24 cellular contexts compared by ENCODE assay signal in genomic region chr20:16601019-16601418, GRCh38. TPM values are rescaled to one million over a fixed set of nuclear protein-coding genes. Genes with fewer than 3 reads are reported as not detected.
DNase-seq lines count a peak whose midpoint lies in the region; ATAC-seq and TF ChIP-seq lines count a peak whose summit lies in the region.
"Had no signal": no experiment of that assay in that cellular context is flagged by ENCODE, and none has a peak within 500 bp of the region (broad histone marks: within the 10 kb centered on the region; RNA-seq: fewer than 3 reads in every experiment).

No MANE protein-coding gene starts in this region.

- no peaks in the 10 kb centered on the region for H3K36me3 Mint-ChIP-seq in nephron progenitor cell (ENCODE audit: low read depth)
- no peaks in the 10 kb centered on the region for H3K36me3 Mint-ChIP-seq in activated CD8-positive, alpha-beta memory T cell treated with anti-CD3 and anti-CD28 coated beads, Interleukin-2, amount 10 ng/mL, durations not matched to agents 7 days and 5 days
- H3K36me3 Mint-ChIP-seq: CD8-positive, alpha-beta T cell; IgD-negative memory B cell had no signal

- CTCF ChIA-PET in activated CD8-positive, alpha-beta memory T cell treated with anti-CD3 and anti-CD28 coated beads, Interleukin-2, amount 10 ng/mL, durations not matched to agents 7 days and 5 days (lab: Charles Lee) = no interaction called here

- DNase-seq in DMS 273 (lab: John Stamatoyannopoulos, UW; ENCODE audit: unreplicated experiment) (peak; percentile 89), colonic mucosa (peak; percentile 7), nephron progenitor cell (no peak), WERI-Rb-1 (no peak)
- no peak for DNase-seq in activated CD8-positive, alpha-beta memory T cell treated with anti-CD3 and anti-CD28 coated beads, Interleukin-2, amount 10 ng/mL, durations not matched to agents 7 days and 5 days
- DNase-seq: BE2C; CD8-positive, alpha-beta T cell; DND-41; GDM1; Kasumi-1; MM.1S; NCI-H1105 treated with DMSO at 0.1 percent for 48 hours; NCI-H1930; NCI-H345; NCI-H69; PC-3 had no signal

- H4K20me1 ChIP-seq in BLaER1 = no peaks in the 10 kb centered on the region

- H3K36me3 ChIP-seq in BLaER1 = no peaks in the 10 kb centered on the region
- no peaks in the 10 kb centered on the region for H3K36me3 ChIP-seq in colonic mucosa
- H3K36me3 ChIP-seq in WERI-Rb-1 = no peaks in the 10 kb centered on the region
- H3K36me3 ChIP-seq: BE2C, HAP-1, SJSA1 had no signal

- peak overlapping the region; percentile 30 for H3K27ac Mint-ChIP-seq in nephron progenitor cell
- H3K27ac Mint-ChIP-seq in activated CD8-positive, alpha-beta memory T cell treated with anti-CD3 and anti-CD28 coated beads, Interleukin-2, amount 10 ng/mL, durations not matched to agents 7 days and 5 days = no peak overlapping the region
- H3K27ac Mint-ChIP-seq: CD8-positive, alpha-beta T cell; IgD-negative memory B cell had no signal

- intact Hi-C loops in colonic mucosa (cut with DNase I) = no loop called here

- no peak for ATAC-seq in HG03439 (IDR thresholded peaks at IDR 0.05; ENCODE audit: unreplicated experiment)
- ATAC-seq in activated CD8-positive, alpha-beta memory T cell treated with anti-CD3 and anti-CD28 coated beads, Interleukin-2, amount 10 ng/mL, durations not matched to agents 7 days and 5 days = no peak
- ATAC-seq: CD8-positive, alpha-beta T cell; GM12878; PC-3 had no signal

- H3K27ac ChIP-seq in BLaER1 = no peak overlapping the region
- no peak overlapping the region for H3K27ac ChIP-seq in colonic mucosa
- H3K27ac ChIP-seq in WERI-Rb-1 = no peak overlapping the region
- H3K27ac ChIP-seq: HL-60, RWPE1, SJSA1 had no signal

- H3K9ac ChIP-seq in BLaER1 = no peak overlapping the region
- no peak overlapping the region for H3K9ac ChIP-seq in colonic mucosa (ENCODE audit: low read depth in 2 of 2, low read length in 2 of 2)

- peaks cover 13% of the 10 kb centered on the region for H3K27me3 Mint-ChIP-seq in nephron progenitor cell (ENCODE audit: low read depth, poor library complexity)
- peaks cover 2% of the 10 kb centered on the region for H3K27me3 Mint-ChIP-seq in activated CD8-positive, alpha-beta memory T cell treated with anti-CD3 and anti-CD28 coated beads, Interleukin-2, amount 10 ng/mL, durations not matched to agents 7 days and 5 days

- no peaks in the 10 kb centered on the region for H3K4me1 Mint-ChIP-seq in nephron progenitor cell
- H3K4me1 Mint-ChIP-seq in activated CD8-positive, alpha-beta memory T cell treated with anti-CD3 and anti-CD28 coated beads, Interleukin-2, amount 10 ng/mL, durations not matched to agents 7 days and 5 days = no peaks in the 10 kb centered on the region
- H3K4me1 Mint-ChIP-seq: IgD-negative memory B cell had no signal

- H3K4me3 ChIP-seq in BLaER1 (no peak overlapping the region), colonic mucosa (no peak overlapping the region), WERI-Rb-1 (ENCODE audit: low read depth, low read length) (no peak overlapping the region)
- H3K4me3 ChIP-seq: GM12878, HAP-1, SJSA1 had no signal

- H3K4me1 ChIP-seq in BLaER1 = peaks cover 11% of the 10 kb centered on the region
- no peaks in the 10 kb centered on the region for H3K4me1 ChIP-seq in colonic mucosa
- H3K4me1 ChIP-seq: BE2C, HAP-1, SJSA1 had no signal

- peak overlapping the region; percentile 47 for H3K4me2 ChIP-seq in BLaER1

- no peaks in the 10 kb centered on the region for H3K9me3 ChIP-seq in BLaER1
- H3K9me3 ChIP-seq in colonic mucosa = no peaks in the 10 kb centered on the region
- H3K9me3 ChIP-seq in WERI-Rb-1 (ENCODE audit: severe bottlenecking) = no peaks in the 10 kb centered on the region
- H3K9me3 ChIP-seq: BE2C, HAP-1, SJSA1 had no signal

- no peak overlapping the region for H3K4me3 Mint-ChIP-seq in nephron progenitor cell
- H3K4me3 Mint-ChIP-seq in activated CD8-positive, alpha-beta memory T cell treated with anti-CD3 and anti-CD28 coated beads, Interleukin-2, amount 10 ng/mL, durations not matched to agents 7 days and 5 days = no peak overlapping the region
- H3K4me3 Mint-ChIP-seq: CD8-positive, alpha-beta T cell; IgD-negative memory B cell had no signal

- no peaks in the 10 kb centered on the region for H3K27me3 ChIP-seq in BLaER1
- no peaks in the 10 kb centered on the region for H3K27me3 ChIP-seq in colonic mucosa
- H3K27me3 ChIP-seq in WERI-Rb-1 (ENCODE audit: insufficient read depth, low read depth, severe bottlenecking) = no peaks in the 10 kb centered on the region
- H3K27me3 ChIP-seq: BE2C, SJSA1 had no signal

- no peaks in the 10 kb centered on the region for H3K9me3 Mint-ChIP-seq in nephron progenitor cell
- no peaks in the 10 kb centered on the region for H3K9me3 Mint-ChIP-seq in activated CD8-positive, alpha-beta memory T cell treated with anti-CD3 and anti-CD28 coated beads, Interleukin-2, amount 10 ng/mL, durations not matched to agents 7 days and 5 days (ENCODE audit: low read depth)
- H3K9me3 Mint-ChIP-seq: CD8-positive, alpha-beta T cell had no signal

- no peak for TF ChIP-seq CTCF in colonic mucosa (IDR thresholded peaks at IDR 0.05)
- TF ChIP-seq CTCF in nephron progenitor cell (IDR thresholded peaks at IDR 0.05) = no peak
- TF ChIP-seq CTCF in WERI-Rb-1 (IDR thresholded peaks at IDR 0.05; ENCODE audit: low read depth, low read length) = no peak

RNA-seq across cellular contexts. Expression of gene KIF16B, which starts 27.8 kb away (rescaled TPM):
- 10 to 100 TPM; 41.6 to 68.7 TPM for total RNA-seq in colonic mucosa
- total RNA-seq in activated CD8-positive, alpha-beta memory T cell treated with anti-CD3 and anti-CD28 coated beads, Interleukin-2, amount 10 ng/mL, durations not matched to agents 7 days and 5 days = 1 to 10 TPM; 3.0 to 4.1 TPM

Comparison
In these comparisons a context has a peak if more than half of its experiments do, and no peak if none do; other contexts are left out.
1. DNase-seq: peak in DMS 273 (single experiment) and colonic mucosa (single experiment); none in nephron progenitor cell (single experiment), WERI-Rb-1 (single experiment) and activated CD8-positive, alpha-beta memory T cell treated with anti-CD3 and anti-CD28 coated beads, Interleukin-2, amount 10 ng/mL, durations not matched to agents 7 days and 5 days (single experiment).
2. RNA of gene KIF16B, which starts 27.8 kb away (total RNA-seq): 41.6 to 68.7 TPM in colonic mucosa; 3.0 to 4.1 TPM in activated CD8-positive, alpha-beta memory T cell treated with anti-CD3 and anti-CD28 coated beads, Interleukin-2, amount 10 ng/mL, durations not matched to agents 7 days and 5 days; every median in the first group is over 4 times any median in the second.